8 cellular contexts compared by ENCODE assay signal in the genomic region with DNA sequence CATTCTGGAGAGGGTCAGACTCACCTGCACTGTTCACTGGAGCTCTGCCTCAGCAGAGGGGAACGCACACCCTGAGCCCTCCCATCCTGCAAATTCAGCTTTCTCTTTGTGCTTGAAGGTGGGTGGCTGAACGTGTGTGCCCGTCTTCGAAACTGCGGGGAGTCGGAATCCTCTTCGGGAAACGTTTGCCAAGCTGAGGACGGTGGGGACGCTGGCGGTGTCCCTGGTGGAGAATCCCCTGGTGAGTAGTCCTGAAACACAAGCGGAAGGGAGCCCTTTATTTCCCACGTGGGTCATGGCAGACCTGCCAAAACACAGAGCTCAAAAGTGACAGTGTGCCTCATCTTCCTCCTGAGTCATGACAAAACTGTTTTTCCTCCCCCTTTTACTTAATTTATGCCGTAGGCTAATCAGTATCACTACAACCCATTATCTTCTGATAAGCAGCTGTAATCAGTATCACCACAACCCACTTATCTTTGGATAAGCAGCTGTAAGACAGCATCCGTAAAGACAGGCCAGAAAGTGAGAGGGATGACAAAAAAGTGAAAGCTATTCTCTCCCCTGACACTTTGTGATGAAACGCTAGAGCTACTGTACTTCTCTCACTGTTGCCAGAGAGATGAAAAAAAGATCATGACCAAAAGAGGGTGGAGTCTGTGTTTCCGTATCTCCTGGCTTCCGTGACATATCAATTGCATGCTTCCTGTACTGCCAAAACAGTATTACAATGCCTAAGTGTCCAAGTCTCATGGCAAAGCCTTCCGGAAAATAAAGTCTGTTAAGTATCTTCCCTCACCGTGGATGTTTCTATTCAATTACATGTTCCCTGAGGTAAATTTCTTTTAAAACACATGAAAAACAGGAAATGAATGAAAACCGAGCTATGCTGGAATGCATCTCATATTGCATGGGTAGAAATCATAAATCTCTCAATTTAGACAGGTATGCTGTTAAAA.
DNase-seq lines count a peak whose midpoint lies in the region; ATAC-seq, FAIRE-seq and TF ChIP-seq lines count a peak whose summit lies in the region.

No MANE protein-coding gene starts in this region.

- POLR2A ChIA-PET in HepG2 (lab: Yijun Ruan, JAX): no interaction called here

- CTCF ChIA-PET in HepG2 (lab: Yijun Ruan, JAX; ENCODE audit: low intra/inter-chr PET ratio, low total read pairs): no interaction called here

- TF ChIP-seq RAD21 in liver (IDR thresholded peaks at IDR 0.05) (no peak), HepG2 (CRISPR knock-in tag; IDR thresholded peaks at IDR 0.05) (no peak)

- no peak for TF ChIP-seq POLR2A in HepG2 (IDR thresholded peaks at IDR 0.05; ENCODE audit: insufficient read depth in 1 of 2, low read depth in 2 of 2, low read length in 2 of 2)

- BruUV-seq in HepG2 (replicated peaks; lab: Mats Ljungman, UMichigan): no TSS peak

- TF ChIP-seq EP300 in HepG2 (IDR thresholded peaks at IDR 0.05; ENCODE audit: low read depth in 2 of 2, low read length in 2 of 2) (no peak), HepG2 (CRISPR knock-in tag; IDR thresholded peaks at IDR 0.05; ENCODE audit: borderline replicate concordance) (no peak)

- H3K27ac ChIP-seq in liver (ENCODE audit: low read depth in 1 of 2, low read length in 2 of 2): peak overlapping the region in 1 of 2 donors; percentile 1
- no peak overlapping the region for H3K27ac ChIP-seq in HepG2 (ENCODE audit: extremely low read length, insufficient read depth, low read length)

- intact Hi-C loops in HepG2 (cut with micrococcal nuclease; ENCODE audit: unreplicated experiment): no loop called here

- no peak overlapping the region for H2AFZ ChIP-seq in HepG2 (ENCODE audit: low read length)

- H3K79me2 ChIP-seq in HepG2 (ENCODE audit: insufficient read depth, low read length): no peaks in the 10 kb centered on the region

- H3K4me2 ChIP-seq in HepG2 (ENCODE audit: low read depth, low read length): no peak overlapping the region

- H4K20me1 ChIP-seq in HepG2 (ENCODE audit: insufficient read depth, low read length): no peaks in the 10 kb centered on the region

- ATAC-seq in HepG2 (no peak; the same call in 2 of the 3 replicates), HG03469 (IDR thresholded peaks at IDR 0.05; ENCODE audit: unreplicated experiment) (peak; percentile 93)

- WGBS in liver: 73% methylated on average over 21 of the region's 21 CpGs
- 91% methylated on average over 21 of the region's 21 CpGs for WGBS in HepG2 (ENCODE audit: low lambda C conversion rate)

- no peak for DNase-seq in HepG2 (ENCODE audit: low spot score)
- peak; percentile 85 for DNase-seq in activated CD8-positive, alpha-beta memory T cell treated with anti-CD3 and anti-CD28 coated beads for 24 hours
- peak; percentile 89 for DNase-seq in fibroblast of pulmonary artery (ENCODE audit: low read depth)
- peak; percentile 40 to 49 for DNase-seq in stimulated activated CD4-positive, alpha-beta T cell treated with anti-CD3 and anti-CD28 coated beads, Interleukin-2, amount 100 ng/mL, for 48 hours
- no peak for DNase-seq in hypothalamus (lab: John Stamatoyannopoulos, UW)
- DNase-seq in NCI-H69 (lab: John Stamatoyannopoulos, UW): no peak

- in situ Hi-C loops in HepG2 (cut with HindIII; ENCODE audit: extremely low pct_ligation_motif_present, low pct_unique_long_range_greater_than_20kb): no loop called here

- H3K9ac ChIP-seq in liver (ENCODE audit: low read depth in 1 of 2, low read length in 2 of 2) (peak overlapping the region; percentile 5 to 19), HepG2 (ENCODE audit: insufficient read depth, low read depth, low read length) (no peak overlapping the region)

- no peak for FAIRE-seq in HepG2 (lab: Jason Lieb, UNC)

- TF ChIP-seq CTCF in liver (IDR thresholded peaks at IDR 0.05; ENCODE audit: low read depth, low read length, missing input control) (no peak), HepG2 (CRISPR knock-in tag; IDR thresholded peaks at IDR 0.05) (no peak), fibroblast of pulmonary artery (IDR thresholded peaks at IDR 0.05; ENCODE audit: low read length, missing control alignments) (no peak)

- no peaks in the 10 kb centered on the region for H3K36me3 ChIP-seq in liver (ENCODE audit: control insufficient read depth in 4 of 4, insufficient read depth in 3 of 4, low read depth in 1 of 4, low read length in 3 of 4)
- peaks cover 6 to 30% of the 10 kb centered on the region in 2 experiments for H3K36me3 ChIP-seq in HepG2 (replicated peaks in 1 of 2; ENCODE audit: control insufficient read depth in 1 of 2, insufficient read depth in 2 of 2, low read length in 2 of 2)

- H3K4me3 ChIP-seq in liver (ENCODE audit: low read depth in 1 of 3, low read length in 3 of 3): no peak overlapping the region
- H3K4me3 ChIP-seq in HepG2 (replicated peaks in 1 of 3; ENCODE audit: insufficient read depth in 1 of 3, low read depth in 2 of 3, low read length in 3 of 3): no peak overlapping the region
- H3K4me3 ChIP-seq in fibroblast of pulmonary artery (replicated peaks; ENCODE audit: low read depth, low read length): peak overlapping the region; percentile 47

- H3K4me1 ChIP-seq in liver (ENCODE audit: control insufficient read depth in 4 of 4, insufficient read depth in 4 of 4, low read length in 3 of 4): peaks cover 0 to 13% (median 6%) of the 10 kb centered on the region in 4 donors
- peaks cover 35% of the 10 kb centered on the region for H3K4me1 ChIP-seq in HepG2 (ENCODE audit: insufficient read depth, low read length)

- H3K9me3 ChIP-seq in liver (ENCODE audit: control insufficient read depth in 4 of 4, low read length in 3 of 4): no peaks in the 10 kb centered on the region
- no peaks in the 10 kb centered on the region for H3K9me3 ChIP-seq in HepG2 (ENCODE audit: low read length)

- H3K27me3 ChIP-seq in liver (ENCODE audit: control insufficient read depth in 4 of 4, insufficient read depth in 4 of 4, low read length in 3 of 4): no peaks in the 10 kb centered on the region
- H3K27me3 ChIP-seq in HepG2 (ENCODE audit: control insufficient read depth in 1 of 2, insufficient read depth in 2 of 2, low read length in 2 of 2): no peaks in the 10 kb centered on the region

TF ChIP-seq in liver, 16 proteins besides CTCF, POLR2A, EP300 and RAD21 (continues in another document):
- TF ChIP-seq, protein P1, sequence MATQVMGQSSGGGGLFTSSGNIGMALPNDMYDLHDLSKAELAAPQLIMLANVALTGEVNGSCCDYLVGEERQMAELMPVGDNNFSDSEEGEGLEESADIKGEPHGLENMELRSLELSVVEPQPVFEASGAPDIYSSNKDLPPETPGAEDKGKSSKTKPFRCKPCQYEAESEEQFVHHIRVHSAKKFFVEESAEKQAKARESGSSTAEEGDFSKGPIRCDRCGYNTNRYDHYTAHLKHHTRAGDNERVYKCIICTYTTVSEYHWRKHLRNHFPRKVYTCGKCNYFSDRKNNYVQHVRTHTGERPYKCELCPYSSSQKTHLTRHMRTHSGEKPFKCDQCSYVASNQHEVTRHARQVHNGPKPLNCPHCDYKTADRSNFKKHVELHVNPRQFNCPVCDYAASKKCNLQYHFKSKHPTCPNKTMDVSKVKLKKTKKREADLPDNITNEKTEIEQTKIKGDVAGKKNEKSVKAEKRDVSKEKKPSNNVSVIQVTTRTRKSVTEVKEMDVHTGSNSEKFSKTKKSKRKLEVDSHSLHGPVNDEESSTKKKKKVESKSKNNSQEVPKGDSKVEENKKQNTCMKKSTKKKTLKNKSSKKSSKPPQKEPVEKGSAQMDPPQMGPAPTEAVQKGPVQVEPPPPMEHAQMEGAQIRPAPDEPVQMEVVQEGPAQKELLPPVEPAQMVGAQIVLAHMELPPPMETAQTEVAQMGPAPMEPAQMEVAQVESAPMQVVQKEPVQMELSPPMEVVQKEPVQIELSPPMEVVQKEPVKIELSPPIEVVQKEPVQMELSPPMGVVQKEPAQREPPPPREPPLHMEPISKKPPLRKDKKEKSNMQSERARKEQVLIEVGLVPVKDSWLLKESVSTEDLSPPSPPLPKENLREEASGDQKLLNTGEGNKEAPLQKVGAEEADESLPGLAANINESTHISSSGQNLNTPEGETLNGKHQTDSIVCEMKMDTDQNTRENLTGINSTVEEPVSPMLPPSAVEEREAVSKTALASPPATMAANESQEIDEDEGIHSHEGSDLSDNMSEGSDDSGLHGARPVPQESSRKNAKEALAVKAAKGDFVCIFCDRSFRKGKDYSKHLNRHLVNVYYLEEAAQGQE (IDR thresholded peaks at IDR 0.05): no peak
- no peak for TF ChIP-seq EGR1 (IDR thresholded peaks at IDR 0.05; ENCODE audit: low read depth in 2 of 2)
- TF ChIP-seq FOXA1 (IDR thresholded peaks at IDR 0.05): no peak
- TF ChIP-seq HNF4G (IDR thresholded peaks at IDR 0.05): no peak

TF ChIP-seq in HepG2, 621 proteins besides CTCF, POLR2A, EP300 and RAD21 (continues in another document):
- TF ChIP-seq ZKSCAN5 (CRISPR knock-in tag; IDR thresholded peaks at IDR 0.05) (no peak), ZBTB7B (CRISPR knock-in tag; IDR thresholded peaks at IDR 0.05) (no peak), ZNF883 (CRISPR knock-in tag; IDR thresholded peaks at IDR 0.05; ENCODE audit: not compliant biosample characterization) (no peak), HDAC1 (CRISPR knock-in tag; IDR thresholded peaks at IDR 0.05) (no peak), RXRB (CRISPR knock-in tag; IDR thresholded peaks at IDR 0.05; ENCODE audit: borderline replicate concordance) (no peak), ZC3H13 (CRISPR knock-in tag; IDR thresholded peaks at IDR 0.05) (no peak), ATF7-NPFF (CRISPR knock-in tag; IDR thresholded peaks at IDR 0.05; ENCODE audit: low read depth) (no peak), ZNF253 (CRISPR knock-in tag; IDR thresholded peaks at IDR 0.05; ENCODE audit: borderline replicate concordance) (no peak)
- TF ChIP-seq, protein P2, sequence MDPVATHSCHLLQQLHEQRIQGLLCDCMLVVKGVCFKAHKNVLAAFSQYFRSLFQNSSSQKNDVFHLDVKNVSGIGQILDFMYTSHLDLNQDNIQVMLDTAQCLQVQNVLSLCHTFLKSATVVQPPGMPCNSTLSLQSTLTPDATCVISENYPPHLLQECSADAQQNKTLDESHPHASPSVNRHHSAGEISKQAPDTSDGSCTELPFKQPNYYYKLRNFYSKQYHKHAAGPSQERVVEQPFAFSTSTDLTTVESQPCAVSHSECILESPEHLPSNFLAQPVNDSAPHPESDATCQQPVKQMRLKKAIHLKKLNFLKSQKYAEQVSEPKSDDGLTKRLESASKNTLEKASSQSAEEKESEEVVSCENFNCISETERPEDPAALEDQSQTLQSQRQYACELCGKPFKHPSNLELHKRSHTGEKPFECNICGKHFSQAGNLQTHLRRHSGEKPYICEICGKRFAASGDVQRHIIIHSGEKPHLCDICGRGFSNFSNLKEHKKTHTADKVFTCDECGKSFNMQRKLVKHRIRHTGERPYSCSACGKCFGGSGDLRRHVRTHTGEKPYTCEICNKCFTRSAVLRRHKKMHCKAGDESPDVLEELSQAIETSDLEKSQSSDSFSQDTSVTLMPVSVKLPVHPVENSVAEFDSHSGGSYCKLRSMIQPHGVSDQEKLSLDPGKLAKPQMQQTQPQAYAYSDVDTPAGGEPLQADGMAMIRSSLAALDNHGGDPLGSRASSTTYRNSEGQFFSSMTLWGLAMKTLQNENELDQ (CRISPR knock-in tag; IDR thresholded peaks at IDR 0.05; ENCODE audit: borderline replicate concordance): no peak

Comparison
In these comparisons a context has a peak if more than half of its experiments do, and no peak if none do; other contexts are left out.
1. DNase-seq: peak in activated CD8-positive, alpha-beta memory T cell treated with anti-CD3 and anti-CD28 coated beads for 24 hours (single experiment), fibroblast of pulmonary artery (single experiment) and stimulated activated CD4-positive, alpha-beta T cell treated with anti-CD3 and anti-CD28 coated beads, Interleukin-2, amount 100 ng/mL, for 48 hours (2 of 2); none in HepG2 (single experiment), hypothalamus (0 of 51) and NCI-H69 (single experiment).